Comparison of ENCODE assay signal across 1 cellular context in the genomic region with DNA sequence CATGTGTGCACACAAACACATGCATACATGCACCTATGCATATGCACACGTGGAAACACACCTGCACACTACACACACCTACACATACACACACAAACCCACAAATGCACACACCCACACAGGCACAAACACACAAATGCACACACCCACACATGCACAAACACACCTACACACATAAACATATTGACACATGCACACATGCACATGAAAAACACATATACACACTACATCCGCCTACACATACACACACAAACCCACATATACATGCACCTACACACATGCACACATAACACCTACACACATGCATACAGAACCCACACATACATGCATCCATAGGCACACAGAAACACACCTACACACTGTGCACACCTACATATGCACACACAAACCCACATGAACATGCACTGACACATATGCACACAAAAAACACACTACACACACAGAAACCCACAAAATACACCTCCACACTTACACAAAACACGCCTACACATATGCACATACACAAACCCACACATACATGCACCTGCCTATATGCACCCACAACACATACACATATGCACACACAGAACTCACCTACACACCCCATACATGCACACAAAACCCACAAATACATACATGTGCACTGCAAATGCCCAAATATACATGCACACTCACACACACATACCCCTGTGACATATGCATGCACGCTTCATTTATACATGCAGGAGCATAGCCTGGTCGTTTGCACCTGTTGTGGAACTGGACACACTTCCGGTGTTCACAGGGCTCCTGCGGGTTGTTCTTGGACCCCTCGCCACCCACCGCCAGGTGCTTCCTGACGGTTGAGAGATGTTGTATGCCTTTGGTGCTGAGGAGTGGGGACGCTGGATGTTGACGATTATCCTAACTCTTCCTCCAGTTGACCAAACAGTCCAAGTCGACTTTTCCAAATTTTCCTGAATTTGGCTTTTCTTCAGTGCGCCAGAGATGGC.
A peak's percentile ranks its signal among the peaks of the same experiment; 100 is the strongest.
TF ChIP-seq lines count a peak whose summit lies in the region.

No MANE protein-coding gene starts in this region.

TF ChIP-seq in HEK293, 187 proteins besides CTCF, POLR2A, EP300 and RAD21 (continued from another document):
- no peak for TF ChIP-seq PRDM2 (tag by site-specific recombination; IDR thresholded peaks at IDR 0.05; ENCODE audit: borderline replicate concordance)
- TF ChIP-seq YY1 (tag by site-specific recombination; IDR thresholded peaks at IDR 0.05), result no peak
- no peak for TF ChIP-seq ZNF529 (tag by site-specific recombination; IDR thresholded peaks at IDR 0.05; ENCODE audit: insufficient replicate concordance)
- TF ChIP-seq ZNF18 (tag by site-specific recombination; IDR thresholded peaks at IDR 0.05), result peak; percentile 88; the same call in 1 of the 2 replicates
- TF ChIP-seq ZNF354C (tag by site-specific recombination; IDR thresholded peaks at IDR 0.05; ENCODE audit: borderline replicate concordance, low read depth), result no peak
- TF ChIP-seq ZFHX2 (tag by site-specific recombination; conservative IDR thresholded peaks at IDR 0.05), result peak; percentile 96
- TF ChIP-seq GLIS2 (tag by site-specific recombination; IDR thresholded peaks at IDR 0.05), result no peak
- TF ChIP-seq ZFP69B (tag by site-specific recombination; IDR thresholded peaks at IDR 0.05), result no peak
- TF ChIP-seq, protein P1, sequence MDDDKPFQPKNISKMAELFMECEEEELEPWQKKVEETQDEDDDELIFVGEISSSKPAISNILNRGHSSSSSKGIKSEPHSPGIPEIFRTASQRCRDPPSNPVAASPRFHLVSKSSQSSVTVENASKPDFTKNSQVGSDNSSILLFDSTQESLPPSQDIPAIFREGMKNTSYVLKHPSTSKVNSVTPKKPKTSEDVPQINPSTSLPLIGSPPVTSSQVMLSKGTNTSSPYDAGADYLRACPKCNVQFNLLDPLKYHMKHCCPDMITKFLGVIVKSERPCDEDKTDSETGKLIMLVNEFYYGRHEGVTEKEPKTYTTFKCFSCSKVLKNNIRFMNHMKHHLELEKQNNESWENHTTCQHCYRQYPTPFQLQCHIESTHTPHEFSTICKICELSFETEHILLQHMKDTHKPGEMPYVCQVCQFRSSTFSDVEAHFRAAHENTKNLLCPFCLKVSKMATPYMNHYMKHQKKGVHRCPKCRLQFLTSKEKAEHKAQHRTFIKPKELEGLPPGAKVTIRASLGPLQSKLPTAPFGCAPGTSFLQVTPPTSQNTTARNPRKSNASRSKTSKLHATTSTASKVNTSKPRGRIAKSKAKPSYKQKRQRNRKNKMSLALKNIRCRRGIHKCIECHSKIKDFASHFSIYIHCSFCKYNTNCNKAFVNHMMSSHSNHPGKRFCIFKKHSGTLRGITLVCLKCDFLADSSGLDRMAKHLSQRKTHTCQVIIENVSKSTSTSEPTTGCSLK (tag by site-specific recombination; IDR thresholded peaks at IDR 0.05), result no peak
